In genomic region chr14:66824251-66824650, GRCh38 we compare ENCODE assay signal across 22 cellular contexts.
DNase-seq lines count a peak whose midpoint lies in the region; ATAC-seq lines count a peak whose summit lies in the region.
"Had no signal": no experiment of that assay in that cellular context is flagged by ENCODE, and none has a peak within 500 bp of the region (broad histone marks: within the 10 kb centered on the region; RNA-seq: fewer than 3 reads in every experiment).

No MANE protein-coding gene starts in this region.

- no peak overlapping the region for H3K27ac Mint-ChIP-seq in stimulated activated naive B cell treated with anti-CD40 and anti-IgM and Interleukin-4, amounts not matched to agents 10 μg/mL and 1 μg/mL and 100 μg/mL, for 72 hours
- H3K27ac Mint-ChIP-seq: CD8-positive, alpha-beta T cell; IgD-negative memory B cell had no signal

- ATAC-seq in HG03039 (IDR thresholded peaks at IDR 0.05; ENCODE audit: unreplicated experiment) = no peak
- ATAC-seq in stimulated activated naive B cell treated with anti-CD40 and anti-IgM and Interleukin-4, amounts not matched to agents 10 μg/mL and 1 μg/mL and 100 μg/mL, for 72 hours (replicated peaks) = no peak
- ATAC-seq: CD8-positive, alpha-beta T cell had no signal

- no peaks in the 10 kb centered on the region for H3K9me3 Mint-ChIP-seq in stimulated activated naive B cell treated with anti-CD40 and anti-IgM and Interleukin-4, amounts not matched to agents 10 μg/mL and 1 μg/mL and 100 μg/mL, for 72 hours
- H3K9me3 Mint-ChIP-seq: CD8-positive, alpha-beta T cell; IgD-negative memory B cell had no signal

- peaks cover 0 to 4% of the 10 kb centered on the region in 2 donors for H3K36me3 Mint-ChIP-seq in stimulated activated naive B cell treated with anti-CD40 and anti-IgM and Interleukin-4, amounts not matched to agents 10 μg/mL and 1 μg/mL and 100 μg/mL, for 72 hours
- H3K36me3 Mint-ChIP-seq: CD8-positive, alpha-beta T cell had no signal

- H3K4me3 Mint-ChIP-seq in stimulated activated naive B cell treated with anti-CD40 and anti-IgM and Interleukin-4, amounts not matched to agents 10 μg/mL and 1 μg/mL and 100 μg/mL, for 72 hours = no peak overlapping the region
- H3K4me3 Mint-ChIP-seq: CD8-positive, alpha-beta T cell; IgD-negative memory B cell had no signal

- DNase-seq in Ammon's horn (ENCODE audit: low spot score) = peak; percentile 21
- DNase-seq in dermis blood vessel endothelial cell = peak; percentile 65
- DNase-seq in globus pallidus (ENCODE audit: low spot score) = peak; percentile 59
- DNase-seq in pons (ENCODE audit: low spot score) = peak; percentile 76
- no peak for DNase-seq in stimulated activated naive B cell treated with anti-CD40 and anti-IgM and Interleukin-4, amounts not matched to agents 10 μg/mL and 1 μg/mL and 100 μg/mL, for 72 hours
- DNase-seq in stimulated activated CD4-positive, alpha-beta T cell treated with anti-CD3 and anti-CD28 coated beads, Interleukin-2, amount 100 ng/mL, for 24 hours = no peak
- DNase-seq: 8988T; C1 segment of cervical spinal cord; Calu3; CD8-positive, alpha-beta T cell; DMS53; GDM1; GM23248; NCI-H1105 treated with DMSO at 0.1 percent for 48 hours; NCI-H2081; NCI-H2171; NCI-H524 treated with DMSO at 0.1 percent for 48 hours; NCI-H82; Peyer's patch; SJCRH30 had no signal

- H3K4me1 Mint-ChIP-seq in stimulated activated naive B cell treated with anti-CD40 and anti-IgM and Interleukin-4, amounts not matched to agents 10 μg/mL and 1 μg/mL and 100 μg/mL, for 72 hours = no peaks in the 10 kb centered on the region
- H3K4me1 Mint-ChIP-seq: IgD-negative memory B cell had no signal

- H3K27me3 Mint-ChIP-seq in stimulated activated naive B cell treated with anti-CD40 and anti-IgM and Interleukin-4, amounts not matched to agents 10 μg/mL and 1 μg/mL and 100 μg/mL, for 72 hours = no peaks in the 10 kb centered on the region
- H3K27me3 Mint-ChIP-seq: IgD-negative memory B cell had no signal

Comparison
In these comparisons a context has a peak if more than half of its experiments do, and no peak if none do; other contexts are left out.
1. DNase-seq: peak in Ammon's horn (single experiment), dermis blood vessel endothelial cell (single experiment), globus pallidus (single experiment) and pons (single experiment); none in stimulated activated naive B cell treated with anti-CD40 and anti-IgM and Interleukin-4, amounts not matched to agents 10 μg/mL and 1 μg/mL and 100 μg/mL, for 72 hours (single experiment) and stimulated activated CD4-positive, alpha-beta T cell treated with anti-CD3 and anti-CD28 coated beads, Interleukin-2, amount 100 ng/mL, for 24 hours (0 of 2).